23 cellular contexts compared by ENCODE assay signal in genomic region chr13:30456290-30456689, GRCh38. TPM values are rescaled to one million over a fixed set of nuclear protein-coding genes. Genes with fewer than 3 reads are reported as not detected.
DNase-seq lines count a peak whose midpoint lies in the region; ATAC-seq, FAIRE-seq and TF ChIP-seq lines count a peak whose summit lies in the region.
"Had no signal": no experiment of that assay in that cellular context is flagged by ENCODE, and none has a peak within 500 bp of the region (broad histone marks: within the 10 kb centered on the region; RNA-seq: fewer than 3 reads in every experiment).

No MANE protein-coding gene starts in this region.

- TF ChIP-seq CTCF in ascending aorta (IDR thresholded peaks at IDR 0.05) (no peak), nephron (IDR thresholded peaks at IDR 0.05; ENCODE audit: unreplicated experiment in 3 of 3) (no peak), upper lobe of right lung (IDR thresholded peaks at IDR 0.05) (no peak)

- ATAC-seq in GM18498 (IDR thresholded peaks at IDR 0.05; ENCODE audit: unreplicated experiment) (no peak), upper lobe of right lung (no peak)
- ATAC-seq: stimulated activated naive B cell treated with anti-CD40 and anti-IgM and Interleukin-4, amounts not matched to agents 10 μg/mL and 1 μg/mL and 100 μg/mL, for 72 hours had no signal

- no peak overlapping the region for H3K4me3 ChIP-seq in ascending aorta
- no peak overlapping the region for H3K4me3 ChIP-seq in SJCRH30
- H3K4me3 ChIP-seq in upper lobe of right lung, result no peak overlapping the region
- H3K4me3 ChIP-seq: hepatocyte, pancreas, smooth muscle cell had no signal

- H3K27ac Mint-ChIP-seq in nephron, result peak overlapping the region; percentile 12 to 77 (median 69)
- H3K27ac Mint-ChIP-seq: mesothelial cell of epicardium; stimulated activated naive B cell treated with anti-CD40 and anti-IgM and Interleukin-4, amounts not matched to agents 10 μg/mL and 1 μg/mL and 100 μg/mL, for 72 hours had no signal

- peaks cover 0 to 2% of the 10 kb centered on the region in 2 donors for H3K4me1 ChIP-seq in ascending aorta
- H3K4me1 ChIP-seq in SJCRH30, result no peaks in the 10 kb centered on the region
- H3K4me1 ChIP-seq in upper lobe of right lung, result peaks cover 1% of the 10 kb centered on the region
- H3K4me1 ChIP-seq: pancreas had no signal

- H3K36me3 ChIP-seq in ascending aorta (peaks cover under 1 to 7% of the 10 kb centered on the region in 2 donors), SJCRH30 (peaks cover 25% of the 10 kb centered on the region), upper lobe of right lung (peaks cover 13% of the 10 kb centered on the region)
- H3K36me3 ChIP-seq: pancreas had no signal

- H3K4me3 Mint-ChIP-seq in nephron, result no peak overlapping the region
- H3K4me3 Mint-ChIP-seq: mesothelial cell of epicardium; stimulated activated naive B cell treated with anti-CD40 and anti-IgM and Interleukin-4, amounts not matched to agents 10 μg/mL and 1 μg/mL and 100 μg/mL, for 72 hours had no signal

- intact Hi-C loops in ascending aorta (cut with DNase I) (no loop called here), upper lobe of right lung (cut with DNase I) (no loop called here)

- H3K9me3 Mint-ChIP-seq in nephron, result no peaks in the 10 kb centered on the region
- H3K9me3 Mint-ChIP-seq: mesothelial cell of epicardium; stimulated activated naive B cell treated with anti-CD40 and anti-IgM and Interleukin-4, amounts not matched to agents 10 μg/mL and 1 μg/mL and 100 μg/mL, for 72 hours had no signal

- peaks cover 26% of the 10 kb centered on the region for H3K36me3 Mint-ChIP-seq in nephron (ENCODE audit: low read depth)

- H3K27ac ChIP-seq in ascending aorta (peak overlapping the region; percentile 46 to 51), SJCRH30 (no peak overlapping the region), upper lobe of right lung (no peak overlapping the region)
- H3K27ac ChIP-seq: hepatocyte, pancreas had no signal

- FAIRE-seq in G401.6 (lab: Jason Lieb, UNC), result peak; percentile 89
- FAIRE-seq: H1, pancreas, TTC549 had no signal

- H3K9me3 ChIP-seq in ascending aorta, result no peaks in the 10 kb centered on the region
- H3K9me3 ChIP-seq in SJCRH30 (replicated peaks), result no peaks in the 10 kb centered on the region
- no peaks in the 10 kb centered on the region for H3K9me3 ChIP-seq in upper lobe of right lung
- H3K9me3 ChIP-seq: pancreas, SK-N-SH had no signal

- H3K27me3 ChIP-seq in ascending aorta, result no peaks in the 10 kb centered on the region
- H3K27me3 ChIP-seq in SJCRH30, result no peaks in the 10 kb centered on the region; the same call in 1 of the 2 replicates
- no peaks in the 10 kb centered on the region for H3K27me3 ChIP-seq in upper lobe of right lung
- H3K27me3 ChIP-seq: hepatocyte, pancreas had no signal

- peaks cover 7% of the 10 kb centered on the region for H3K4me1 Mint-ChIP-seq in nephron

- DNase-seq in AG20443 (ENCODE audit: low spot score) (peak; percentile 31), ascending aorta (ENCODE audit: low spot score in 2 of 2) (no peak), SJCRH30 (no peak), upper lobe of right lung (no peak), NCI-H2107 treated with DMSO at 0.1 percent for 48 hours (lab: John Stamatoyannopoulos, UW; ENCODE audit: unreplicated experiment) (no peak)
- DNase-seq: activated effector memory CD4-positive, alpha-beta T cell treated with anti-CD3 and anti-CD28 coated beads, Interleukin-2, amount 50 U/mL, for 16 hours; AML-193; anterior cingulate cortex; cortex of kidney; NCI-H1930; NCI-H524 treated with DMSO at 0.1 percent for 48 hours; pancreas; SK-N-SH; stimulated activated naive B cell treated with anti-CD40 and anti-IgM and Interleukin-4, amounts not matched to agents 10 μg/mL and 1 μg/mL and 100 μg/mL, for 72 hours had no signal

- H3K27me3 Mint-ChIP-seq in nephron (ENCODE audit: low read depth), result no peaks in the 10 kb centered on the region
- H3K27me3 Mint-ChIP-seq: stimulated activated naive B cell treated with anti-CD40 and anti-IgM and Interleukin-4, amounts not matched to agents 10 μg/mL and 1 μg/mL and 100 μg/mL, for 72 hours had no signal

RNA-seq across cellular contexts. Expression of gene HMGB1, which starts 9.4 kb away (rescaled TPM):
- total RNA-seq in ascending aorta, result 135 TPM
- total RNA-seq in SJCRH30 (2014; rRNA removed; shearing (Covaris generic)), result 1,487 and 1,662 TPM in 2 replicates
- total RNA-seq in upper lobe of right lung, result 224 TPM

RNA-seq across cellular contexts. Expression of gene UBE2L5, which starts 34.0 kb away (rescaled TPM):
- total RNA-seq in ascending aorta, result not detected
- not detected in 2 replicates for total RNA-seq in SJCRH30 (2014; rRNA removed; shearing (Covaris generic))
- total RNA-seq in upper lobe of right lung, result not detected
- total RNA-seq: H1, hepatocyte, M059J, mesothelial cell of epicardium, pancreas, smooth muscle cell had no signal

Comparison
In these comparisons a context has a peak if more than half of its experiments do, and no peak if none do; other contexts are left out.
1. H3K27ac ChIP-seq: peak in ascending aorta (2 of 2); none in SJCRH30 (single experiment) and upper lobe of right lung (single experiment).